ENCODE assay signal across 8 cellular contexts in genomic region chr4:185395255-185395955, GRCh38. TPM values are rescaled to one million over a fixed set of nuclear protein-coding genes. Genes with fewer than 3 reads are reported as not detected.
DNase-seq lines count a peak whose midpoint lies in the region; ATAC-seq and TF ChIP-seq lines count a peak whose summit lies in the region.

Gene LRP2BP (minus strand): TSS chr4:185395924. CDS start chr4:185378186, 17,738 bp downstream.

- CTCF ChIA-PET in HEK293 (lab: Yijun Ruan, JAX): interaction anchor here (0.6 kb wide), 1 partner anchor 79 kb away, joined by 3 read pairs; no protein-coding TSS in a partner anchor

- no peaks in the 10 kb centered on the region; a peak in 1 of 22 replicates for H4K20me1 ChIP-seq in BLaER1 treated with 17β-estradiol and CSF1 and Interleukin-3, amounts not matched to agents 10 nM and 100 nM

- no peaks in the 10 kb centered on the region for H3K9me3 Mint-ChIP-seq in T-helper 2 cell treated with Interferon-gamma antibody and Interleukin-4, amounts not matched to agents 5 μg/mL and 100 μg/mL, for 36 hours

- DNase-seq in T-helper 2 cell treated with Interferon-gamma antibody and Interleukin-4, amounts not matched to agents 5 μg/mL and 100 μg/mL, for 36 hours (ENCODE audit: low spot score): no peak
- DNase-seq in esophagus squamous epithelium (lab: John Stamatoyannopoulos, UW): no peak
- DNase-seq in H4 (ENCODE audit: low spot score): no peak
- DNase-seq in GF-D8 (lab: John Stamatoyannopoulos, UW): no peak

- H3K9me3 ChIP-seq in BLaER1 treated with 17β-estradiol and CSF1 and Interleukin-3, amounts not matched to agents 10 nM and 100 nM (replicated peaks in 1 of 11): no peaks in the 10 kb centered on the region
- H3K9me3 ChIP-seq in HEK293 (ENCODE audit: control insufficient read depth, insufficient read depth, low read depth, low read length): no peaks in the 10 kb centered on the region
- no peaks in the 10 kb centered on the region for H3K9me3 ChIP-seq in esophagus squamous epithelium
- no peaks in the 10 kb centered on the region for H3K9me3 ChIP-seq in neutrophil

- peak within 1 kb of the TSS; percentile 96 for H3K27ac Mint-ChIP-seq in T-helper 2 cell treated with Interferon-gamma antibody and Interleukin-4, amounts not matched to agents 5 μg/mL and 100 μg/mL, for 36 hours

- peaks cover 32% of the 10 kb centered on the region for H3K36me3 Mint-ChIP-seq in T-helper 2 cell treated with Interferon-gamma antibody and Interleukin-4, amounts not matched to agents 5 μg/mL and 100 μg/mL, for 36 hours (ENCODE audit: low read depth)

- peaks cover 0 to 18% (median 11%) of the 10 kb centered on the region in 11 experiments; a peak in 13 of 22 replicates for H3K36me3 ChIP-seq in BLaER1 treated with 17β-estradiol and CSF1 and Interleukin-3, amounts not matched to agents 10 nM and 100 nM
- H3K36me3 ChIP-seq in HEK293 (ENCODE audit: control insufficient read depth in 2 of 2, insufficient read depth in 1 of 2, low read length in 2 of 2): peaks cover 0 to 18% of the 10 kb centered on the region in 2 experiments; a peak in 2 of 3 replicates
- peaks cover 0 to 13% (median 0%) of the 10 kb centered on the region in 3 donors for H3K36me3 ChIP-seq in esophagus squamous epithelium
- H3K36me3 ChIP-seq in neutrophil: peaks cover 16% of the 10 kb centered on the region

- H3K4me2 ChIP-seq in BLaER1 treated with 17β-estradiol and CSF1 and Interleukin-3, amounts not matched to agents 10 nM and 100 nM: peak within 1 kb of the TSS; percentile 86 to 99 (median 93)

- no peaks in the 10 kb centered on the region for H3K27me3 Mint-ChIP-seq in T-helper 2 cell treated with Interferon-gamma antibody and Interleukin-4, amounts not matched to agents 5 μg/mL and 100 μg/mL, for 36 hours (ENCODE audit: low read depth)

- TF ChIP-seq CTCF in HEK293 (tag by site-specific recombination; IDR thresholded peaks at IDR 0.05) (no peak), esophagus squamous epithelium (IDR thresholded peaks at IDR 0.05) (no peak), neutrophil (IDR thresholded peaks at IDR 0.05) (no peak)

- H3K27me3 ChIP-seq in BLaER1 treated with 17β-estradiol and CSF1 and Interleukin-3, amounts not matched to agents 10 nM and 100 nM: no peaks in the 10 kb centered on the region
- no peaks in the 10 kb centered on the region for H3K27me3 ChIP-seq in esophagus squamous epithelium
- H3K27me3 ChIP-seq in neutrophil: peaks cover 53% of the 10 kb centered on the region

- peak within 1 kb of the TSS; percentile 90 for H3K4me3 Mint-ChIP-seq in T-helper 2 cell treated with Interferon-gamma antibody and Interleukin-4, amounts not matched to agents 5 μg/mL and 100 μg/mL, for 36 hours

- peaks cover 39% of the 10 kb centered on the region for H3K4me1 Mint-ChIP-seq in T-helper 2 cell treated with Interferon-gamma antibody and Interleukin-4, amounts not matched to agents 5 μg/mL and 100 μg/mL, for 36 hours (ENCODE audit: low read depth)

- peak within 1 kb of the TSS; percentile 89 to 94 (median 92) for H3K27ac ChIP-seq in BLaER1 treated with 17β-estradiol and CSF1 and Interleukin-3, amounts not matched to agents 10 nM and 100 nM
- H3K27ac ChIP-seq in HEK293 (ENCODE audit: extremely low read depth, low read depth, low read length) (peak within 1 kb of the TSS; percentile 81), esophagus squamous epithelium (peak within 1 kb of the TSS; percentile 95 to 100 (median 98)), neutrophil (peak within 1 kb of the TSS; percentile 94)

- peaks cover 45 to 74% (median 66%) of the 10 kb centered on the region in 10 experiments for H3K4me1 ChIP-seq in BLaER1 treated with 17β-estradiol and CSF1 and Interleukin-3, amounts not matched to agents 10 nM and 100 nM
- H3K4me1 ChIP-seq in HEK293 (ENCODE audit: control insufficient read depth, insufficient read depth, low read length) (peaks cover 4% of the 10 kb centered on the region; the same call in 1 of the 2 replicates), esophagus squamous epithelium (peaks cover 7 to 53% (median 19%) of the 10 kb centered on the region in 3 donors), neutrophil (ENCODE audit: control insufficient read depth in 1 of 2, insufficient read depth in 1 of 2, low read depth in 1 of 2, low read length in 1 of 2) (peaks cover 17 to 19% of the 10 kb centered on the region in 2 experiments)

- TF ChIP-seq POLR2A in esophagus squamous epithelium (IDR thresholded peaks at IDR 0.05): no peak

- peak within 1 kb of the TSS; percentile 85 to 95 (median 90) for H3K9ac ChIP-seq in BLaER1 treated with 17β-estradiol and CSF1 and Interleukin-3, amounts not matched to agents 10 nM and 100 nM

- H3K4me3 ChIP-seq in BLaER1 treated with 17β-estradiol and CSF1 and Interleukin-3, amounts not matched to agents 10 nM and 100 nM: peak within 1 kb of the TSS; percentile 70 to 89 (median 80)
- peak within 1 kb of the TSS; percentile 60 for H3K4me3 ChIP-seq in HEK293 (ENCODE audit: low read depth, low read length)
- H3K4me3 ChIP-seq in esophagus squamous epithelium: peak within 1 kb of the TSS; percentile 54 to 85 (median 76)
- peak within 1 kb of the TSS; percentile 96 to 99 for H3K4me3 ChIP-seq in neutrophil (ENCODE audit: low read depth in 1 of 2, low read length in 1 of 2)

- POLR2A ChIA-PET in HEK293 (lab: Yijun Ruan, JAX): interaction anchor here (1.3 kb wide), 1 partner anchor 253 kb away, joined by 4 read pairs; the partner anchor contains the start of gene SLC25A4

- intact Hi-C loops in esophagus squamous epithelium (cut with DNase I): loop anchor here (10.0 kb wide), 1 partner anchor 191 kb away; the partner anchor contains the start of genes CFAP97 and SNX25

- 1 to 2% methylated on average over 12 of the region's 12 CpGs for WGBS in esophagus squamous epithelium, 2 donors

- ATAC-seq in HG02623 (IDR thresholded peaks at IDR 0.05; ENCODE audit: unreplicated experiment): no peak

TF ChIP-seq in HEK293, 187 proteins besides CTCF, POLR2A, EP300 and RAD21:
- TF ChIP-seq ZNF266 (tag by site-specific recombination; IDR thresholded peaks at IDR 0.05; ENCODE audit: low read depth) (no peak), PRDM6 (tag by site-specific recombination; IDR thresholded peaks at IDR 0.05) (peak; percentile 27; the same call in 1 of the 2 replicates), ZBTB20 (tag by site-specific recombination; IDR thresholded peaks at IDR 0.05) (no peak), IKZF3 (tag by site-specific recombination; IDR thresholded peaks at IDR 0.05) (0 out of 2 replicates have a peak, but pooled peaks have one; percentile 7), PRDM1 (tag by site-specific recombination; IDR thresholded peaks at IDR 0.05) (0 out of 2 replicates have a peak, but pooled peaks have one; percentile 6), ATF2 (tag by site-specific recombination; IDR thresholded peaks at IDR 0.05; ENCODE audit: low read depth) (0 out of 2 replicates have a peak, but pooled peaks have one; percentile 80)

RNA-seq across cellular contexts. Expression of gene LRP2BP, which starts in this region (rescaled TPM):
- under 1 TPM in 3 of 4 donors, not detected in 1; 0.08 to 0.57 (median 0.22) TPM for total RNA-seq in esophagus squamous epithelium
- 0.35 and 0.39 TPM in 2 replicates for total RNA-seq in H4 (2014; rRNA removed; shearing (Covaris generic))
